17 cellular contexts compared by ENCODE assay signal in the genomic region with DNA sequence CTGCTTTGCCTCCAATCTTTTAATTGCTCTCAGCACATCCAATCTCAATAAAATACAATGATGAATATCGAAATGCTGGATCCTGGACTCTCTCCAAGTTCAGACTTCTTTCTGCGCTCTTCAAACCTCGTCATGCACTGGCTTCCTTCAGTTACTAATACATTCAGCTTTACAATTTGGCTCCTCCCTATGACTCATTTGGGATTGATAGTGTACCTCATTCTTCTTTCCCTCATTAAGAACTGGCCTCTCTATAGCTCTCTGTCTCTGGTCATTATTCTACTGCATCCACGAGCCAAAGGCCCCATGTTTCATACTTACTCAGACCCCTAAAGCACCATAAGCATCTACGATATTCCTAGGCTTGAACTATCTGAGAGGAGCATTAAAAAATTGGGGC. TPM values are rescaled to one million over a fixed set of nuclear protein-coding genes. Genes with fewer than 3 reads are reported as not detected.
DNase-seq lines count a peak whose midpoint lies in the region; ATAC-seq and TF ChIP-seq lines count a peak whose summit lies in the region.
"Had no signal": no experiment of that assay in that cellular context is flagged by ENCODE, and none has a peak within 500 bp of the region (broad histone marks: within the 10 kb centered on the region; RNA-seq: fewer than 3 reads in every experiment).

No MANE protein-coding gene starts in this region.

- no peak overlapping the region for H3K27ac Mint-ChIP-seq in effector memory CD8-positive, alpha-beta T cell
- H3K27ac Mint-ChIP-seq in naive thymus-derived CD8-positive, alpha-beta T cell, result no peak overlapping the region
- H3K27ac Mint-ChIP-seq: CD4-positive, alpha-beta memory T cell; H9 had no signal

- DNase-seq in A673 (ENCODE audit: low spot score), result peak; percentile 79
- peak; percentile 78 for DNase-seq in PC-3
- DNase-seq in left colon, result no peak
- DNase-seq in effector memory CD8-positive, alpha-beta T cell, result no peak
- DNase-seq in NCI-H1436 treated with DMSO at 0.1 percent for 48 hours (lab: John Stamatoyannopoulos, UW), result no peak
- DNase-seq in naive thymus-derived CD8-positive, alpha-beta T cell, result no peak
- DNase-seq: BE2C; CD4-positive, alpha-beta memory T cell; H9; IMR-90; Kasumi-1; NCI-H146; NCI-H2107; NCI-H774; SHP77 had no signal

- H3K27me3 ChIP-seq in A673 (replicated peaks; ENCODE audit: insufficient read depth, low read depth, low read length, poor library complexity) (no peaks in the 10 kb centered on the region), PC-3 (ENCODE audit: low read length) (no peaks in the 10 kb centered on the region), duodenal mucosa (ENCODE audit: control insufficient read depth in 1 of 2, insufficient read depth in 2 of 2, low read length in 2 of 2) (no peaks in the 10 kb centered on the region)
- H3K27me3 ChIP-seq: BE2C had no signal

- no peak overlapping the region for H3K4me3 Mint-ChIP-seq in effector memory CD8-positive, alpha-beta T cell
- no peak overlapping the region for H3K4me3 Mint-ChIP-seq in naive thymus-derived CD8-positive, alpha-beta T cell
- H3K4me3 Mint-ChIP-seq: CD4-positive, alpha-beta memory T cell; H9 had no signal

- CTCF ChIA-PET in A673 (lab: Charles Lee), result no interaction called here
- CTCF ChIA-PET in PC-3 (lab: Charles Lee), result no interaction called here

- peaks cover 6 to 15% of the 10 kb centered on the region in 2 donors for H3K9me3 Mint-ChIP-seq in effector memory CD8-positive, alpha-beta T cell
- H3K9me3 Mint-ChIP-seq in naive thymus-derived CD8-positive, alpha-beta T cell, result peaks cover 0 to 22% (median 8%) of the 10 kb centered on the region in 9 donors

- peak overlapping the region; percentile 72 for H3K27ac ChIP-seq in A673 (ENCODE audit: low read depth, low read length, poor library complexity, severe bottlenecking)
- H3K27ac ChIP-seq in PC-3 (ENCODE audit: low read length), result no peak overlapping the region
- no peak overlapping the region for H3K27ac ChIP-seq in duodenal mucosa (ENCODE audit: low read depth, low read length)

- BruUV-seq in A673 (replicated peaks; lab: Mats Ljungman, UMichigan) (no TSS peak), PC-3 (replicated peaks; lab: Mats Ljungman, UMichigan) (no TSS peak)

- no peaks in the 10 kb centered on the region for H3K27me3 Mint-ChIP-seq in effector memory CD8-positive, alpha-beta T cell
- peaks cover 0 to 6% (median 0%) of the 10 kb centered on the region in 5 donors for H3K27me3 Mint-ChIP-seq in naive thymus-derived CD8-positive, alpha-beta T cell

- H3K36me3 ChIP-seq in A673 (ENCODE audit: insufficient read depth, low read length, poor library complexity, severe bottlenecking) (no peaks in the 10 kb centered on the region), PC-3 (ENCODE audit: low read depth, low read length) (no peaks in the 10 kb centered on the region), duodenal mucosa (ENCODE audit: control insufficient read depth in 1 of 2, insufficient read depth in 2 of 2, low read length in 2 of 2) (peaks cover 0 to 4% of the 10 kb centered on the region in 2 donors)
- H3K36me3 ChIP-seq: BE2C had no signal

- H4K20me1 ChIP-seq in PC-3 (ENCODE audit: low read length), result no peaks in the 10 kb centered on the region

- peaks cover 21% of the 10 kb centered on the region for H3K4me1 ChIP-seq in A673 (ENCODE audit: insufficient read depth, low read length, poor library complexity, severe bottlenecking)
- peaks cover 21% of the 10 kb centered on the region for H3K4me1 ChIP-seq in PC-3 (ENCODE audit: insufficient read depth, low read length)
- peaks cover 0 to 14% of the 10 kb centered on the region in 2 donors for H3K4me1 ChIP-seq in duodenal mucosa (ENCODE audit: control insufficient read depth in 1 of 2, insufficient read depth in 2 of 2, low read length in 2 of 2)

- POLR2A ChIA-PET in A673 (lab: Charles Lee; ENCODE audit: low non-redundant PET) (no interaction called here), PC-3 (lab: Charles Lee; ENCODE audit: unreplicated experiment) (no interaction called here)
- POLR2A ChIA-PET in naive thymus-derived CD8-positive, alpha-beta T cell (lab: Charles Lee), result no interaction called here

- no peaks in the 10 kb centered on the region for H3K36me3 Mint-ChIP-seq in effector memory CD8-positive, alpha-beta T cell (ENCODE audit: insufficient read depth)
- H3K36me3 Mint-ChIP-seq in naive thymus-derived CD8-positive, alpha-beta T cell, result peaks cover 0 to 5% (median 0%) of the 10 kb centered on the region in 3 donors
- H3K36me3 Mint-ChIP-seq: CD4-positive, alpha-beta memory T cell had no signal

- H3K4me3 ChIP-seq in A673 (ENCODE audit: low read depth, low read length, poor library complexity, severe bottlenecking) (peak overlapping the region; percentile 6), PC-3 (ENCODE audit: low read length) (no peak overlapping the region), duodenal mucosa (ENCODE audit: low read depth in 1 of 2, low read length in 2 of 2) (peak overlapping the region; percentile 29 to 57)

- intact Hi-C loops in A673 (cut with micrococcal nuclease; ENCODE audit: unreplicated experiment) (no loop called here), PC-3 (cut with micrococcal nuclease) (loop anchor here (10.0 kb wide), 1 partner anchor 108 kb away; no protein-coding TSS in a partner anchor), left colon (cut with DNase I, micrococcal nuclease) (no loop called here)

- H3K4me2 ChIP-seq in PC-3 (ENCODE audit: low read length), result no peak overlapping the region

- H3K9ac ChIP-seq in PC-3 (ENCODE audit: low read length) (no peak overlapping the region), duodenal mucosa (ENCODE audit: low read depth in 1 of 2, low read length in 2 of 2) (peak overlapping the region in 1 of 2 donors; percentile 26)

- H3K9me3 ChIP-seq in A673 (ENCODE audit: low read depth, low read length, poor library complexity, severe bottlenecking) (peaks cover 4% of the 10 kb centered on the region), PC-3 (ENCODE audit: low read length) (no peaks in the 10 kb centered on the region), duodenal mucosa (ENCODE audit: control insufficient read depth in 1 of 2, low read length in 2 of 2) (no peaks in the 10 kb centered on the region)
- H3K9me3 ChIP-seq: BE2C had no signal

- no peaks in the 10 kb centered on the region for H3K9me2 ChIP-seq in PC-3 (replicated peaks; ENCODE audit: low read length)

- no peaks in the 10 kb centered on the region for H3K79me2 ChIP-seq in PC-3 (ENCODE audit: low read length)

- TF ChIP-seq CTCF in A673 (conservative IDR thresholded peaks at IDR 0.05; ENCODE audit: low read depth, low read length) (no peak), PC-3 (conservative IDR thresholded peaks at IDR 0.05; ENCODE audit: low read depth, low read length) (no peak)

- no peak overlapping the region for H2AFZ ChIP-seq in PC-3 (ENCODE audit: low read length)

- H3F3A ChIP-seq in PC-3 (ENCODE audit: low read length, unreplicated experiment), result no peaks in the 10 kb centered on the region

- ATAC-seq in PC-3, result peak; percentile 87
- peak; percentile 45 for ATAC-seq in left colon
- no peak for ATAC-seq in effector memory CD8-positive, alpha-beta T cell (replicated peaks)
- ATAC-seq in naive thymus-derived CD8-positive, alpha-beta T cell, result no peak
- ATAC-seq in HG03280 (IDR thresholded peaks at IDR 0.05; ENCODE audit: unreplicated experiment), result no peak

- no peaks in the 10 kb centered on the region for H3K4me1 Mint-ChIP-seq in effector memory CD8-positive, alpha-beta T cell (ENCODE audit: low read depth in 2 of 2)
- no peaks in the 10 kb centered on the region for H3K4me1 Mint-ChIP-seq in naive thymus-derived CD8-positive, alpha-beta T cell
- H3K4me1 Mint-ChIP-seq: CD4-positive, alpha-beta memory T cell had no signal

RNA-seq across cellular contexts. Expression of gene TSPAN8, which starts 5.0 kb away (rescaled TPM):
- total RNA-seq in A673 (2021), result 74.7 and 79.4 TPM in 2 replicates
- total RNA-seq in PC-3 (2014; rRNA removed), result 1.3 TPM in 1 of 2 replicates, not detected in the other
- 1,000 to 10,000 TPM; 1,490 to 2,025 TPM for total RNA-seq in left colon
- total RNA-seq in naive thymus-derived CD8-positive, alpha-beta T cell, result not detected
- not detected for polyA plus RNA-seq in naive thymus-derived CD8-positive, alpha-beta T cell
- total RNA-seq: CD4-positive, alpha-beta memory T cell; H9; IMR-90 had no signal
- polyA plus RNA-seq: CD4-positive, alpha-beta memory T cell; IMR-90 had no signal

Comparison
In these comparisons a context has a peak if more than half of its experiments do, and no peak if none do; other contexts are left out.
1. DNase-seq: peak in A673 (single experiment) and PC-3 (single experiment); none in left colon (0 of 2), effector memory CD8-positive, alpha-beta T cell (0 of 3), NCI-H1436 treated with DMSO at 0.1 percent for 48 hours (single experiment) and naive thymus-derived CD8-positive, alpha-beta T cell (0 of 10).
2. ATAC-seq: peak in PC-3 (single experiment) and left colon (single experiment); none in effector memory CD8-positive, alpha-beta T cell (single experiment), naive thymus-derived CD8-positive, alpha-beta T cell (0 of 2) and HG03280 (single experiment).
3. RNA of gene TSPAN8, which starts 5.0 kb away (total RNA-seq): 1,490 to 2,025 TPM in left colon and 74.7 to 79.4 TPM in A673; 1.3 TPM in PC-3 and not detected in naive thymus-derived CD8-positive, alpha-beta T cell; every median in the first group is over 10 times any median in the second.